8 cellular contexts compared by ENCODE assay signal in genomic region chr11:68843703-68844312, GRCh38. TPM values are rescaled to one million over a fixed set of nuclear protein-coding genes. Genes with fewer than 3 reads are reported as not detected.
A peak's percentile ranks its signal among the peaks of the same experiment; 100 is the strongest.
DNase-seq lines count a peak whose midpoint lies in the region; ATAC-seq, FAIRE-seq and TF ChIP-seq lines count a peak whose summit lies in the region.

No MANE protein-coding gene starts in this region.

- ATAC-seq in GM21367 (IDR thresholded peaks at IDR 0.05; ENCODE audit: unreplicated experiment), result peak; percentile 33
- peak; percentile 82 for ATAC-seq in GM12878
- ATAC-seq in left colon, result peak; percentile 63
- no peak for ATAC-seq in HG02884 (IDR thresholded peaks at IDR 0.05; ENCODE audit: unreplicated experiment)

- no peaks in the 10 kb centered on the region; the same call in none of the 2 replicates for H3K79me2 ChIP-seq in GM12878 (ENCODE audit: control insufficient read depth, insufficient read depth, low read length)

- no peaks in the 10 kb centered on the region for H3K9me3 ChIP-seq in CD4-positive, alpha-beta memory T cell (ENCODE audit: control insufficient read depth in 1 of 2, low read length in 2 of 2)
- H3K9me3 ChIP-seq in GM12878 (replicated peaks; ENCODE audit: control insufficient read depth, insufficient read depth, low read length), result no peaks in the 10 kb centered on the region

- no peaks in the 10 kb centered on the region for H4K20me1 ChIP-seq in GM12878 (ENCODE audit: control insufficient read depth, insufficient read depth)

- H3K4me3 Mint-ChIP-seq in CD4-positive, alpha-beta memory T cell, result peak overlapping the region; percentile 88 to 98 (median 91)
- H3K4me3 Mint-ChIP-seq in T-helper 2 cell treated with Interferon-gamma antibody and Interleukin-4, amounts not matched to agents 5 μg/mL and 100 μg/mL, for 36 hours, result peak overlapping the region; percentile 90

- H3K36me3 Mint-ChIP-seq in CD4-positive, alpha-beta memory T cell, result peaks cover 0 to 13% of the 10 kb centered on the region in 2 donors
- H3K36me3 Mint-ChIP-seq in T-helper 2 cell treated with Interferon-gamma antibody and Interleukin-4, amounts not matched to agents 5 μg/mL and 100 μg/mL, for 36 hours (ENCODE audit: low read depth), result no peaks in the 10 kb centered on the region

- peak overlapping the region; percentile 11 for H3K9ac ChIP-seq in GM12878 (ENCODE audit: control insufficient read depth, insufficient read depth, low read length)

- TF ChIP-seq RAD21 in GM12878 (IDR thresholded peaks at IDR 0.05; ENCODE audit: insufficient read depth, low read depth, low read length), result peak; percentile 80

- RAD21 ChIA-PET in GM12878 (lab: Charles Lee; ENCODE audit: unreplicated experiment), result interaction anchor here (1.0 to 1.9 kb wide), 3 partner anchors 95 to 246 kb away, joined by 3 to 4 read pairs (median 4); no protein-coding TSS in a partner anchor

- in situ Hi-C loops in GM12878 (cut with MboI), result no loop called here

- H3K27ac ChIP-seq in CD4-positive, alpha-beta memory T cell (ENCODE audit: low read depth, low read length), result peak overlapping the region; percentile 53
- peak overlapping the region; percentile 36 for H3K27ac ChIP-seq in GM12878 (ENCODE audit: control insufficient read depth, insufficient read depth)

- no peak for TF ChIP-seq EP300 in GM12878 (IDR thresholded peaks at IDR 0.05; ENCODE audit: borderline replicate concordance in 1 of 2, control insufficient read depth in 1 of 2, low read depth in 2 of 2, low read length in 2 of 2)

- no peaks in the 10 kb centered on the region for H3K27me3 ChIP-seq in CD4-positive, alpha-beta memory T cell (ENCODE audit: insufficient read depth, low read length)
- no peaks in the 10 kb centered on the region for H3K27me3 ChIP-seq in GM12878 (replicated peaks in 1 of 2; ENCODE audit: control insufficient read depth in 2 of 2, insufficient read depth in 2 of 2, low read length in 1 of 2)

- FAIRE-seq in GM12878 (lab: Jason Lieb, UNC), result no peak

- peak; percentile 67 to 75 (median 68) for DNase-seq in CD4-positive, alpha-beta memory T cell
- peak; percentile 84 for DNase-seq in M059J (ENCODE audit: low read depth)
- peak; percentile 75 for DNase-seq in T-helper 2 cell treated with Interferon-gamma antibody and Interleukin-4, amounts not matched to agents 5 μg/mL and 100 μg/mL, for 36 hours (ENCODE audit: low spot score)
- DNase-seq in GM12878 (ENCODE audit: low read depth, low spot score), result no peak
- peak; percentile 93 for DNase-seq in left colon
- peak; percentile 50 to 56 (median 54) for DNase-seq in stimulated activated CD4-positive, alpha-beta T cell treated with anti-CD3 and anti-CD28 coated beads, TNF-alpha, amount 100 ng/mL, for 4 hours (ENCODE audit: low read depth in 3 of 3)

- peaks cover 12 to 40% (median 29%) of the 10 kb centered on the region in 4 donors for H3K4me1 Mint-ChIP-seq in CD4-positive, alpha-beta memory T cell
- H3K4me1 Mint-ChIP-seq in T-helper 2 cell treated with Interferon-gamma antibody and Interleukin-4, amounts not matched to agents 5 μg/mL and 100 μg/mL, for 36 hours (ENCODE audit: low read depth), result peaks cover 26% of the 10 kb centered on the region

- 4% methylated on average over 52 of the region's 54 CpGs for WGBS in GM12878 (ENCODE audit: insufficient coverage, insufficient replicate concordance, low lambda C conversion rate, missing lambda C conversion rate)

- no peaks in the 10 kb centered on the region for H3K9me3 Mint-ChIP-seq in CD4-positive, alpha-beta memory T cell
- no peaks in the 10 kb centered on the region for H3K9me3 Mint-ChIP-seq in T-helper 2 cell treated with Interferon-gamma antibody and Interleukin-4, amounts not matched to agents 5 μg/mL and 100 μg/mL, for 36 hours

- SMC1A ChIA-PET in GM12878 (lab: Charles Lee; ENCODE audit: uncharacterized antibody, unreplicated experiment), result interaction anchor here (0.8 to 1.2 kb wide), 4 partner anchors 25 to 259 kb away, joined by 3 read pairs; no protein-coding TSS in a partner anchor

- POLR2A ChIA-PET in CD4-positive, alpha-beta memory T cell (lab: Charles Lee; ENCODE audit: partially characterized antibody), result interaction anchor here (0.6 to 3.7 kb wide), 13 partner anchors 11 to 211 kb away, joined by 3 to 29 read pairs (median 6); partner anchors contain the start of genes IGHMBP2, MRPL21 and TPCN2
- POLR2A ChIA-PET in GM12878 (lab: Charles Lee), result interaction anchor here (0.7 to 1.1 kb wide), 2 partner anchors 205 to 574 kb away, joined by 3 to 4 read pairs; partner anchors contain the start of gene TPCN2

- H3K4me2 ChIP-seq in GM12878 (ENCODE audit: control insufficient read depth, insufficient read depth), result peak overlapping the region; percentile 85

- peak overlapping the region; percentile 89 for H2AFZ ChIP-seq in GM12878 (ENCODE audit: control insufficient read depth, low read depth, low read length)

- TF ChIP-seq POLR2A in GM12878 (IDR thresholded peaks at IDR 0.05; ENCODE audit: low read depth, low read length), result peak; percentile 55

- H3K4me1 ChIP-seq in CD4-positive, alpha-beta memory T cell (ENCODE audit: insufficient read depth, low read length), result peaks cover 39% of the 10 kb centered on the region
- peaks cover 25% of the 10 kb centered on the region for H3K4me1 ChIP-seq in GM12878 (ENCODE audit: control insufficient read depth, insufficient read depth, low read length)

- TF ChIP-seq CTCF in GM12878 (IDR thresholded peaks at IDR 0.05 in 2 of 3, conservative IDR thresholded peaks at IDR 0.05 in 1 of 3; ENCODE audit: control insufficient read depth in 2 of 3, extremely low read depth in 1 of 3, insufficient read depth in 1 of 3, low read depth in 3 of 3, low read length in 3 of 3), result peak; percentile 65 to 80 (median 75)

- H3K36me3 ChIP-seq in CD4-positive, alpha-beta memory T cell (ENCODE audit: insufficient read depth, low read length), result no peaks in the 10 kb centered on the region
- H3K36me3 ChIP-seq in GM12878 (ENCODE audit: control insufficient read depth in 2 of 2, insufficient read depth in 2 of 2, low read length in 1 of 2), result no peaks in the 10 kb centered on the region

- H3K4me3 ChIP-seq in CD4-positive, alpha-beta memory T cell (ENCODE audit: low read length in 2 of 2), result peak overlapping the region; percentile 70 to 98
- peak overlapping the region; percentile 85 for H3K4me3 ChIP-seq in GM12878

- peaks cover 0 to 3% of the 10 kb centered on the region in 2 donors for H3K27me3 Mint-ChIP-seq in CD4-positive, alpha-beta memory T cell
- H3K27me3 Mint-ChIP-seq in T-helper 2 cell treated with Interferon-gamma antibody and Interleukin-4, amounts not matched to agents 5 μg/mL and 100 μg/mL, for 36 hours (ENCODE audit: low read depth), result peaks cover 16% of the 10 kb centered on the region

- H3K27ac Mint-ChIP-seq in CD4-positive, alpha-beta memory T cell, result peak overlapping the region; percentile 77 to 93 (median 86)
- peak overlapping the region; percentile 88 for H3K27ac Mint-ChIP-seq in T-helper 2 cell treated with Interferon-gamma antibody and Interleukin-4, amounts not matched to agents 5 μg/mL and 100 μg/mL, for 36 hours

- intact Hi-C loops in CD4-positive, alpha-beta memory T cell (cut with micrococcal nuclease), result loop anchor here (1.0 to 10.0 kb wide), 5 partner anchors 19 to 379 kb away; partner anchors contain the start of genes PPP6R3 and TESMIN
- intact Hi-C loops in GM12878 (cut with micrococcal nuclease; ENCODE audit: unreplicated experiment), result loop anchor here (5.0 to 10.0 kb wide), 4 partner anchors 209 to 453 kb away; no protein-coding TSS in a partner anchor
- intact Hi-C loops in left colon (cut with DNase I, micrococcal nuclease), result no loop called here

- CTCF ChIA-PET in CD4-positive, alpha-beta memory T cell (lab: Charles Lee; ENCODE audit: partially characterized antibody), result interaction anchor here (0.7 to 4.8 kb wide), 24 partner anchors 8 to 259 kb away, joined by 3 to 85 read pairs (median 4); no protein-coding TSS in a partner anchor
- CTCF ChIA-PET in GM12878 (lab: Yijun Ruan, JAX), result interaction anchor here (0.6 to 2.1 kb wide), 11 partner anchors 17 to 457 kb away, joined by 3 to 13 read pairs (median 3); no protein-coding TSS in a partner anchor

- BruUV-seq in GM12878 (replicated peaks; lab: Mats Ljungman, UMichigan), result no TSS peak

RNA-seq across cellular contexts. Expression of gene CPT1A, which starts 2.1 kb away (rescaled TPM):
- total RNA-seq in CD4-positive, alpha-beta memory T cell, result 10 to 100 TPM; 29.3 to 35.5 TPM
- polyA plus RNA-seq in CD4-positive, alpha-beta memory T cell, result 1 to 10 TPM; 7.5 to 7.7 TPM
- total RNA-seq in M059J (2014; rRNA removed; shearing (Covaris generic)), result 15.0 and 24.1 TPM in 2 replicates
- total RNA-seq in GM12878 (2013; cell fraction: nucleolus; rRNA removed), result 11.0 and 15.9 TPM in 2 replicates
- 6.6 and 7.6 TPM in 2 replicates for total RNA-seq in GM12878 (2014; rRNA removed)
- total RNA-seq in GM12878 (2014; rRNA removed; fragmentation: Illumina TruSeq; extraction: Trizol), result 7.0 and 7.5 TPM in 2 replicates
- 17.5 and 17.8 TPM in 2 replicates for total RNA-seq in GM12878 (2021)
- polyA plus RNA-seq in GM12878 (2011; ENCODE audit: low read depth), result 6.4 TPM
- polyA plus RNA-seq in GM12878 (2011; rRNA removed), result 2.5 and 4.5 TPM in 2 replicates
- polyA plus RNA-seq in GM12878 (2011; cell fraction: cytosol; rRNA removed), result 3.3 and 4.3 TPM in 2 replicates
- 5.9 and 8.1 TPM in 2 replicates for polyA plus RNA-seq in GM12878 (2011; cell fraction: nucleus; rRNA removed)
- polyA plus RNA-seq in GM12878 (2012), result 4.9 and 7.9 TPM in 2 replicates
- polyA plus RNA-seq in GM12878 (2014; fragmentation: Illumina TruSeq; extraction: Trizol), result 7.4 and 10.9 TPM in 2 replicates
- 1 to 10 TPM; 1.1 to 2.1 TPM for polyA plus RNA-seq in GM12878 (2014; fragmentation: Nextera tagmentation; extraction: Ambion mirVana)
- 7.9 and 9.6 TPM in 2 replicates for polyA plus RNA-seq in GM12878 (2014; rRNA removed)
- polyA plus RNA-seq in GM12878 (2016; fragmentation: Nextera tagmentation; extraction: Ambion mirVana), result 1 to 10 TPM; 4.9 to 5.4 TPM
- polyA minus RNA-seq in GM12878 (2011; rRNA and poly(A)+ RNA removed), result 7.9 and 11.6 TPM in 2 replicates
- 4.8 and 6.0 TPM in 2 replicates for polyA minus RNA-seq in GM12878 (2011; cell fraction: cytosol; rRNA and poly(A)+ RNA removed)
- 2.4 and 5.0 TPM in 2 replicates for polyA minus RNA-seq in GM12878 (2011; cell fraction: nucleus; rRNA and poly(A)+ RNA removed)
- total RNA-seq in left colon, result 100 to 1,000 TPM; 149 to 261 TPM

RNA-seq across cellular contexts. Expression of gene MRPL21, which starts 59.8 kb away (rescaled TPM):
- 10 to 100 TPM; 36.2 to 37.3 TPM for total RNA-seq in CD4-positive, alpha-beta memory T cell
- polyA plus RNA-seq in CD4-positive, alpha-beta memory T cell, result 100 to 1,000 TPM; 105 to 151 TPM
- 59.6 and 75.3 TPM in 2 replicates for total RNA-seq in M059J (2014; rRNA removed; shearing (Covaris generic))
- 18.4 and 19.7 TPM in 2 replicates for total RNA-seq in GM12878 (2013; cell fraction: nucleolus; rRNA removed)
- total RNA-seq in GM12878 (2014; rRNA removed), result 113 and 127 TPM in 2 replicates
- 92.1 and 102 TPM in 2 replicates for total RNA-seq in GM12878 (2014; rRNA removed; fragmentation: Illumina TruSeq; extraction: Trizol)
- total RNA-seq in GM12878 (2021), result 96.5 and 102 TPM in 2 replicates
- 31.3 TPM for polyA plus RNA-seq in GM12878 (2011; ENCODE audit: low read depth)
- 85.8 and 131 TPM in 2 replicates for polyA plus RNA-seq in GM12878 (2011; rRNA removed)
- 75.5 and 105 TPM in 2 replicates for polyA plus RNA-seq in GM12878 (2011; cell fraction: cytosol; rRNA removed)
- polyA plus RNA-seq in GM12878 (2011; cell fraction: nucleus; rRNA removed), result 58.2 and 61.3 TPM in 2 replicates
- polyA plus RNA-seq in GM12878 (2012), result 70.0 and 75.5 TPM in 2 replicates
- 69.3 and 86.6 TPM in 2 replicates for polyA plus RNA-seq in GM12878 (2014; fragmentation: Illumina TruSeq; extraction: Trizol)
- 100 to 1,000 TPM; 194 to 283 TPM for polyA plus RNA-seq in GM12878 (2014; fragmentation: Nextera tagmentation; extraction: Ambion mirVana)
- 129 and 140 TPM in 2 replicates for polyA plus RNA-seq in GM12878 (2014; rRNA removed)
- 100 to 1,000 TPM; 247 to 256 TPM for polyA plus RNA-seq in GM12878 (2016; fragmentation: Nextera tagmentation; extraction: Ambion mirVana)
- 37.8 and 45.4 TPM in 2 replicates for polyA minus RNA-seq in GM12878 (2011; rRNA and poly(A)+ RNA removed)
- polyA minus RNA-seq in GM12878 (2011; cell fraction: cytosol; rRNA and poly(A)+ RNA removed), result 17.0 and 25.8 TPM in 2 replicates
- 24.1 and 43.1 TPM in 2 replicates for polyA minus RNA-seq in GM12878 (2011; cell fraction: nucleus; rRNA and poly(A)+ RNA removed)
- 10 to 100 TPM; 71.7 to 87.8 TPM for total RNA-seq in left colon

RNA-seq across cellular contexts. Expression of gene IGHMBP2, which starts 59.9 kb away (rescaled TPM):
- total RNA-seq in CD4-positive, alpha-beta memory T cell, result 10 to 100 TPM; 36.8 to 37.6 TPM
- polyA plus RNA-seq in CD4-positive, alpha-beta memory T cell, result 1 to 10 TPM; 3.8 to 8.7 TPM
- 3.3 and 9.4 TPM in 2 replicates for total RNA-seq in M059J (2014; rRNA removed; shearing (Covaris generic))
- total RNA-seq in GM12878 (2013; cell fraction: nucleolus; rRNA removed), result 29.3 and 43.7 TPM in 2 replicates
- total RNA-seq in GM12878 (2014; rRNA removed), result 7.5 and 7.8 TPM in 2 replicates
- 6.3 and 7.4 TPM in 2 replicates for total RNA-seq in GM12878 (2014; rRNA removed; fragmentation: Illumina TruSeq; extraction: Trizol)
- total RNA-seq in GM12878 (2021), result 17.1 and 20.1 TPM in 2 replicates
- polyA plus RNA-seq in GM12878 (2011; ENCODE audit: low read depth), result 3.4 TPM
- polyA plus RNA-seq in GM12878 (2011; rRNA removed), result 7.6 and 12.8 TPM in 2 replicates
- 8.4 and 10.5 TPM in 2 replicates for polyA plus RNA-seq in GM12878 (2011; cell fraction: cytosol; rRNA removed)
- 56.2 and 70.0 TPM in 2 replicates for polyA plus RNA-seq in GM12878 (2011; cell fraction: nucleus; rRNA removed)
- polyA plus RNA-seq in GM12878 (2012), result 6.9 and 7.0 TPM in 2 replicates
- polyA plus RNA-seq in GM12878 (2014; fragmentation: Illumina TruSeq; extraction: Trizol), result 5.7 and 9.8 TPM in 2 replicates
- polyA plus RNA-seq in GM12878 (2014; fragmentation: Nextera tagmentation; extraction: Ambion mirVana), result 1 to 10 TPM; 1.4 to 1.6 TPM
- 13.4 and 13.9 TPM in 2 replicates for polyA plus RNA-seq in GM12878 (2014; rRNA removed)
- 10 to 100 TPM; 12.6 to 13.2 TPM for polyA plus RNA-seq in GM12878 (2016; fragmentation: Nextera tagmentation; extraction: Ambion mirVana)
- 9.9 and 13.0 TPM in 2 replicates for polyA minus RNA-seq in GM12878 (2011; rRNA and poly(A)+ RNA removed)
- polyA minus RNA-seq in GM12878 (2011; cell fraction: cytosol; rRNA and poly(A)+ RNA removed), result 5.6 and 6.4 TPM in 2 replicates
- polyA minus RNA-seq in GM12878 (2011; cell fraction: nucleus; rRNA and poly(A)+ RNA removed), result 19.2 and 31.2 TPM in 2 replicates
- 10 to 100 TPM; 17.5 to 20.8 TPM for total RNA-seq in left colon

Comparison
In these comparisons a context has a peak if more than half of its experiments do, and no peak if none do; other contexts are left out.
1. intact Hi-C loops: an anchor here in CD4-positive, alpha-beta memory T cell (1.0 to 10.0 kb wide) and GM12878 (5.0 to 10.0 kb wide); none called in left colon.